ENCODE assay signal across 24 cellular contexts in genomic region chr4:76799718-76800117, GRCh38.
"Had no signal": no experiment of that assay in that cellular context is flagged by ENCODE, and none has a peak within 500 bp of the region (broad histone marks: within the 10 kb centered on the region; RNA-seq: fewer than 3 reads in every experiment).

No MANE protein-coding gene starts in this region.

- H3K9ac ChIP-seq: neural progenitor cell had no signal

- H3K4me3 ChIP-seq: neural progenitor cell, right atrium auricular region, tibial nerve had no signal

- H3K4me2 ChIP-seq: neural progenitor cell had no signal

- FAIRE-seq: bronchial epithelial cell, colon, kidney had no signal

- ATAC-seq: activated CD8-positive, alpha-beta T cell treated with anti-CD3 and anti-CD28 coated beads for 36 hours; activated naive CD4-positive, alpha-beta T cell treated with anti-CD3 and anti-CD28 coated beads, Interleukin-2, amount 50 U/mL, for 72 hours; left colon; naive thymus-derived CD8-positive, alpha-beta T cell had no signal

- H3K9me3 Mint-ChIP-seq: activated B cell treated with CpG ODN at 0.5 μM for 24 hours; activated CD8-positive, alpha-beta T cell treated with anti-CD3 and anti-CD28 coated beads for 36 hours; activated naive CD4-positive, alpha-beta T cell treated with anti-CD3 and anti-CD28 coated beads, Interleukin-2, amount 50 U/mL, for 72 hours; central memory CD8-positive, alpha-beta T cell; naive thymus-derived CD8-positive, alpha-beta T cell had no signal

- H3K36me3 Mint-ChIP-seq: activated naive CD4-positive, alpha-beta T cell treated with anti-CD3 and anti-CD28 coated beads, Interleukin-2, amount 50 U/mL, for 72 hours; naive thymus-derived CD8-positive, alpha-beta T cell; neural progenitor cell had no signal

- H2AFZ ChIP-seq: neural progenitor cell had no signal

- H3K36me3 ChIP-seq: neural progenitor cell, right atrium auricular region, tibial nerve had no signal

- H3K9me3 ChIP-seq: right atrium auricular region, tibial nerve had no signal

- H3K27ac ChIP-seq: neural progenitor cell, right atrium auricular region, tibial nerve had no signal

- H3K27ac Mint-ChIP-seq: activated B cell treated with CpG ODN at 0.5 μM for 24 hours; activated CD8-positive, alpha-beta T cell treated with anti-CD3 and anti-CD28 coated beads for 36 hours; activated naive CD4-positive, alpha-beta T cell treated with anti-CD3 and anti-CD28 coated beads, Interleukin-2, amount 50 U/mL, for 72 hours; naive thymus-derived CD8-positive, alpha-beta T cell; neural progenitor cell had no signal

- H3K4me1 Mint-ChIP-seq: activated B cell treated with CpG ODN at 0.5 μM for 24 hours; central memory CD8-positive, alpha-beta T cell; naive thymus-derived CD8-positive, alpha-beta T cell had no signal

- H3K4me3 Mint-ChIP-seq: activated B cell treated with CpG ODN at 0.5 μM for 24 hours; activated CD8-positive, alpha-beta T cell treated with anti-CD3 and anti-CD28 coated beads for 36 hours; central memory CD8-positive, alpha-beta T cell; naive thymus-derived CD8-positive, alpha-beta T cell; neural progenitor cell had no signal

- DNase-seq: activated B cell treated with CpG ODN at 0.5 μM for 24 hours; activated CD4-positive, alpha-beta T cell treated with anti-CD3 and anti-CD28 coated beads, Interleukin-2, amount 50 U/mL, for 1 hour; activated CD8-positive, alpha-beta T cell treated with anti-CD3 and anti-CD28 coated beads for 36 hours; activated naive CD4-positive, alpha-beta T cell; activated T-cell treated with anti-CD3 and anti-CD28 coated beads, Interleukin-2, amount 50 U/mL, for 48 hours; anterior cingulate cortex; effector CD8-positive, alpha-beta T cell; erythroblast; head of caudate nucleus; hippocampal formation; kidney; left colon; naive thymus-derived CD8-positive, alpha-beta T cell; occipital lobe; stimulated activated CD4-positive, alpha-beta T cell treated with anti-CD3 and anti-CD28 coated beads, Interleukin-2, amount 100 ng/mL, for 48 hours; stimulated activated naive CD4-positive, alpha-beta T cell treated with Interleukin-2 at 50 U/mL for 16 hours; T-helper 2 cell had no signal

- H3K27me3 ChIP-seq: right atrium auricular region, tibial nerve had no signal
